In genomic region chr2:191846787-191847620, GRCh38 we compare ENCODE assay signal across 8 cellular contexts. TPM values are rescaled to one million over a fixed set of nuclear protein-coding genes. Genes with fewer than 3 reads are reported as not detected.
A peak's percentile ranks its signal among the peaks of the same experiment; 100 is the strongest.
DNase-seq lines count a peak whose midpoint lies in the region; ATAC-seq and TF ChIP-seq lines count a peak whose summit lies in the region.

TSS of gene CAVIN2 (minus strand) at chr2:191847088. CDS start at chr2:191846925, 163 bp downstream.

- intact Hi-C loops in left lung (cut with DNase I), result no loop called here
- intact Hi-C loops in thyroid gland (cut with DNase I), result no loop called here

- ATAC-seq in HG03103 (IDR thresholded peaks at IDR 0.05; ENCODE audit: low read depth, unreplicated experiment) (peak; percentile 57), left lung (peak; percentile 88), HG03460 (IDR thresholded peaks at IDR 0.05; ENCODE audit: unreplicated experiment) (no peak), GM19467 (IDR thresholded peaks at IDR 0.05; ENCODE audit: unreplicated experiment) (no peak)

- TF ChIP-seq POLR2A in thyroid gland (IDR thresholded peaks at IDR 0.05), result peak; percentile 36 to 85

- H3K4me1 ChIP-seq in left lung, result peaks cover 0 to 22% of the 10 kb centered on the region in 2 donors
- peaks cover 38 to 50% of the 10 kb centered on the region in 2 donors for H3K4me1 ChIP-seq in thyroid gland

- peaks cover 0 to 8% of the 10 kb centered on the region in 2 donors for H3K27me3 ChIP-seq in left lung
- no peaks in the 10 kb centered on the region for H3K27me3 ChIP-seq in thyroid gland

- peak; percentile 80 for DNase-seq in EL
- DNase-seq in T47D (ENCODE audit: low read depth in 1 of 2, low spot score in 1 of 2), result peak; percentile 19 to 46
- DNase-seq in left lung, result peak; percentile 72 to 78
- peak; percentile 77 to 84 for DNase-seq in thyroid gland
- no peak for DNase-seq in NCI-H1694 treated with DMSO at 0.1 percent for 48 hours (lab: John Stamatoyannopoulos, UW)

- in situ Hi-C loops in T47D (cut with HindIII; ENCODE audit: low pct_unique_long_range_greater_than_20kb, low sequenced_read_pairs), result no loop called here

- H3K36me3 ChIP-seq in left lung (no peaks in the 10 kb centered on the region), thyroid gland (no peaks in the 10 kb centered on the region)

- H3K4me3 ChIP-seq in left lung (peak within 1 kb of the TSS; percentile 46 to 61), thyroid gland (replicated peaks in 1 of 3) (peak within 1 kb of the TSS; percentile 45 to 81 (median 60))

- TF ChIP-seq CTCF in left lung (IDR thresholded peaks at IDR 0.05) (no peak), thyroid gland (IDR thresholded peaks at IDR 0.05) (peak in 2 of 6 experiments; percentile 9 to 34)

- H3K27ac ChIP-seq in left lung, result peak within 1 kb of the TSS; percentile 85 to 89
- H3K27ac ChIP-seq in thyroid gland, result peak within 1 kb of the TSS; percentile 86 to 98 (median 95)

- WGBS in thyroid gland, 2 donors, result 11 to 18% methylated on average over 9 to 14 of the region's 16 CpGs

- H3K9me3 ChIP-seq in left lung (no peaks in the 10 kb centered on the region), thyroid gland (no peaks in the 10 kb centered on the region)

RNA-seq across cellular contexts. Expression of gene CAVIN2, which starts in this region (rescaled TPM):
- total RNA-seq in left lung (10 to 100 TPM; 73.6 to 76.9 TPM), thyroid gland (100 to 1,000 TPM in 3 of 4 donors, 10 to 100 TPM in 1; 86.2 to 149 (median 132) TPM)

Comparison
In these comparisons a context has a peak if more than half of its experiments do, and no peak if none do; other contexts are left out.
1. ATAC-seq: peak in HG03103 (single experiment) and left lung (single experiment); none in HG03460 (single experiment) and GM19467 (single experiment).